In genomic region chr1:62301726-62302390, GRCh38 we compare ENCODE assay signal across 1 cellular context.
A peak's percentile ranks its signal among the peaks of the same experiment; 100 is the strongest.
TF ChIP-seq lines count a peak whose summit lies in the region.

No MANE protein-coding gene starts in this region.

TF ChIP-seq in HEK293, 187 proteins besides CTCF, POLR2A, EP300 and RAD21 (continued from another document):
- TF ChIP-seq ZNF148 (tag by site-specific recombination; IDR thresholded peaks at IDR 0.05; ENCODE audit: borderline replicate concordance) = no peak
- TF ChIP-seq ZSCAN5A (tag by site-specific recombination; IDR thresholded peaks at IDR 0.05) = no peak
- TF ChIP-seq GLIS1 (tag by site-specific recombination; IDR thresholded peaks at IDR 0.05) = no peak
- peak; percentile 45; the same call in 1 of the 2 replicates for TF ChIP-seq ZNF133 (tag by site-specific recombination; IDR thresholded peaks at IDR 0.05)
